In genomic region chr1:63920154-63921117, GRCh38 we compare ENCODE assay signal across 10 cellular contexts.
A peak's percentile ranks its signal among the peaks of the same experiment; 100 is the strongest.
DNase-seq lines count a peak whose midpoint lies in the region; ATAC-seq and TF ChIP-seq lines count a peak whose summit lies in the region.
"Had no signal": no experiment of that assay in that cellular context is flagged by ENCODE, and none has a peak within 500 bp of the region (broad histone marks: within the 10 kb centered on the region; RNA-seq: fewer than 3 reads in every experiment).

No MANE protein-coding gene starts in this region.

- H3K9ac ChIP-seq in GM23248 (no peak overlapping the region), skeletal muscle satellite cell (ENCODE audit: low read depth, low read length) (peak overlapping the region; percentile 25)

- H3K27ac ChIP-seq in GM23248 (peak overlapping the region; percentile 32), PC-9 (peak overlapping the region; percentile 97), thyroid gland (no peak overlapping the region)
- H3K27ac ChIP-seq: HL-60, SK-N-MC had no signal

- H2AFZ ChIP-seq in GM23248 = no peak overlapping the region
- no peak overlapping the region for H2AFZ ChIP-seq in PC-9

- intact Hi-C loops in PC-9 (cut with micrococcal nuclease; ENCODE audit: unreplicated experiment) (loop anchor here (1.0 to 5.0 kb wide), 18 partner anchors 27 to 323 kb away; partner anchors contain the start of gene ROR1), thyroid gland (cut with DNase I) (no loop called here)

- TF ChIP-seq POLR2A in thyroid gland (IDR thresholded peaks at IDR 0.05) = no peak

- no peaks in the 10 kb centered on the region for H3K36me3 ChIP-seq in GM23248 (ENCODE audit: low read depth)
- H3K36me3 ChIP-seq in PC-9 (ENCODE audit: low read depth) = 0 out of 2 replicates have a peak, but pooled peaks cover 8% of the 10 kb centered on the region
- H3K36me3 ChIP-seq in skeletal muscle satellite cell (ENCODE audit: insufficient read depth, low read length) = no peaks in the 10 kb centered on the region
- H3K36me3 ChIP-seq in thyroid gland = no peaks in the 10 kb centered on the region

- H4K20me1 ChIP-seq in GM23248 (ENCODE audit: insufficient read depth) (no peaks in the 10 kb centered on the region), PC-9 (ENCODE audit: insufficient read depth) (no peaks in the 10 kb centered on the region)

- no peak for ATAC-seq in GM18520 (IDR thresholded peaks at IDR 0.05; ENCODE audit: unreplicated experiment)

- POLR2A ChIA-PET in PC-9 (lab: Charles Lee; ENCODE audit: unreplicated experiment) = interaction anchor here (0.5 to 1.0 kb wide), 7 partner anchors 27 to 277 kb away, joined by 3 to 6 read pairs (median 3); no protein-coding TSS in a partner anchor

- H3K4me2 ChIP-seq in GM23248 (ENCODE audit: unreplicated experiment) (peak overlapping the region; percentile 43), PC-9 (peak overlapping the region; percentile 55), skeletal muscle satellite cell (ENCODE audit: low read length) (peak overlapping the region; percentile 24)

- TF ChIP-seq CTCF in PC-9 (conservative IDR thresholded peaks at IDR 0.05) = peak; percentile 67
- no peak for TF ChIP-seq CTCF in thyroid gland (IDR thresholded peaks at IDR 0.05)

- DNase-seq in GM23248 (peak; percentile 82), PC-9 (peak; percentile 83 to 100), fibroblast of peridontal ligament (ENCODE audit: extremely low read depth) (peak; percentile 38), NCI-H1105 treated with DMSO at 0.1 percent for 48 hours (lab: John Stamatoyannopoulos, UW) (no peak), thyroid gland (no peak)
- DNase-seq: activated gamma-delta T cell had no signal

- H3K4me3 ChIP-seq in GM23248 = no peak overlapping the region
- H3K4me3 ChIP-seq in PC-9 = no peak overlapping the region; the same call in 1 of the 2 replicates
- H3K4me3 ChIP-seq in skeletal muscle satellite cell (ENCODE audit: low read length) = peak overlapping the region; percentile 1
- no peak overlapping the region for H3K4me3 ChIP-seq in thyroid gland (replicated peaks in 1 of 3)
- H3K4me3 ChIP-seq: SK-N-MC had no signal

- H3K9me2 ChIP-seq in GM23248 (ENCODE audit: insufficient read depth) = no peaks in the 10 kb centered on the region
- H3K9me2 ChIP-seq in PC-9 (ENCODE audit: insufficient read depth) = no peaks in the 10 kb centered on the region

- WGBS in GM23248 (ENCODE audit: low coverage in 1 of 2, low lambda C conversion rate in 2 of 2, missing lambda C conversion rate in 2 of 2), 2 experiments = 16 to 18% methylated on average over 7 of the region's 7 CpGs
- WGBS in thyroid gland, 2 donors = 67 to 75% methylated on average over 7 of the region's 7 CpGs

- no peaks in the 10 kb centered on the region for H3K9me3 ChIP-seq in GM23248 (ENCODE audit: low read depth)
- H3K9me3 ChIP-seq in PC-9 (ENCODE audit: insufficient read depth, low read depth) = no peaks in the 10 kb centered on the region
- no peaks in the 10 kb centered on the region for H3K9me3 ChIP-seq in skeletal muscle satellite cell (replicated peaks; ENCODE audit: low read length)
- no peaks in the 10 kb centered on the region for H3K9me3 ChIP-seq in thyroid gland

- H3F3A ChIP-seq in GM23248 (ENCODE audit: insufficient read depth) (peaks cover 17% of the 10 kb centered on the region), PC-9 (ENCODE audit: insufficient read depth, low read depth) (peaks cover 34% of the 10 kb centered on the region)

- H3K27me3 ChIP-seq in GM23248 (replicated peaks; ENCODE audit: insufficient read depth) (no peaks in the 10 kb centered on the region), PC-9 (ENCODE audit: insufficient read depth, low read depth) (no peaks in the 10 kb centered on the region), skeletal muscle satellite cell (ENCODE audit: control insufficient read depth, insufficient read depth, low read length) (no peaks in the 10 kb centered on the region), thyroid gland (no peaks in the 10 kb centered on the region)

- BruUV-seq in PC-9 (replicated peaks; lab: Mats Ljungman, UMichigan) = no TSS peak

- in situ Hi-C loops in GM23248 (cut with MboI) = loop anchor here (25.0 kb wide), 1 partner anchor 233 kb away; no protein-coding TSS in a partner anchor

- H3K4me1 ChIP-seq in GM23248 (ENCODE audit: insufficient read depth) (peaks cover 19% of the 10 kb centered on the region), PC-9 (replicated peaks; ENCODE audit: insufficient read depth) (peaks cover 69% of the 10 kb centered on the region), skeletal muscle satellite cell (ENCODE audit: control insufficient read depth, insufficient read depth, low read length) (peaks cover 44% of the 10 kb centered on the region), thyroid gland (no peaks in the 10 kb centered on the region)

- H3K79me2 ChIP-seq in GM23248 (ENCODE audit: insufficient read depth) (no peaks in the 10 kb centered on the region), PC-9 (ENCODE audit: low read depth) (peaks cover 49% of the 10 kb centered on the region)

- CTCF ChIA-PET in PC-9 (lab: Charles Lee) = interaction anchor here (0.6 to 2.6 kb wide), 9 partner anchors 19 to 279 kb away, joined by 3 to 16 read pairs (median 4); no protein-coding TSS in a partner anchor

Comparison
In these comparisons a context has a peak if more than half of its experiments do, and no peak if none do; other contexts are left out.
1. DNase-seq: peak in GM23248 (single experiment), PC-9 (2 of 2) and fibroblast of peridontal ligament (single experiment); none in NCI-H1105 treated with DMSO at 0.1 percent for 48 hours (single experiment) and thyroid gland (0 of 2).
2. H3K27ac ChIP-seq: peak in GM23248 (single experiment) and PC-9 (single experiment); none in thyroid gland (0 of 3).
3. Peak in every context shown above with its lines, with median percentiles within 50 percentile points of each other: H3K4me2 ChIP-seq.